Comparison of ENCODE assay signal across 9 cellular contexts in genomic region chr7:80453699-80454340, GRCh38. TPM values are rescaled to one million over a fixed set of nuclear protein-coding genes. Genes with fewer than 3 reads are reported as not detected.
A peak's percentile ranks its signal among the peaks of the same experiment; 100 is the strongest.
DNase-seq lines count a peak whose midpoint lies in the region; ATAC-seq and TF ChIP-seq lines count a peak whose summit lies in the region.
"Had no signal": no experiment of that assay in that cellular context is flagged by ENCODE, and none has a peak within 500 bp of the region (broad histone marks: within the 10 kb centered on the region; RNA-seq: fewer than 3 reads in every experiment).

No MANE protein-coding gene starts in this region.

- no peaks in the 10 kb centered on the region for H3K9me3 ChIP-seq in osteoblast (ENCODE audit: low read depth, low read length)

- H3K4me3 ChIP-seq in osteoblast (ENCODE audit: insufficient read depth, low read length), result no peak overlapping the region

- H4K20me1 ChIP-seq in osteoblast (ENCODE audit: insufficient read depth, low read length), result no peaks in the 10 kb centered on the region

- intact Hi-C loops in posterior cingulate gyrus (cut with DNase I), result loop anchor here (1.0 kb wide), 1 partner anchor 394 kb away; no protein-coding TSS in a partner anchor

- no peaks in the 10 kb centered on the region for H3K79me2 ChIP-seq in osteoblast (ENCODE audit: insufficient read depth, low read length)

- H3K4me2 ChIP-seq in osteoblast (ENCODE audit: insufficient read depth, low read length), result no peak overlapping the region

- H2AFZ ChIP-seq in osteoblast (ENCODE audit: low read length), result no peak overlapping the region

- TF ChIP-seq CTCF in GM12872 (IDR thresholded peaks at IDR 0.05; ENCODE audit: insufficient read depth, low read depth, low read length) (0 out of 3 replicates have a peak, but pooled peaks have one; percentile 6), osteoblast (IDR thresholded peaks at IDR 0.05; ENCODE audit: extremely low read depth, low read depth, low read length) (peak; percentile 61)

- H3K27me3 ChIP-seq in osteoblast (ENCODE audit: insufficient read depth, low read length), result no peaks in the 10 kb centered on the region

- peaks cover 11% of the 10 kb centered on the region for H3K4me1 ChIP-seq in osteoblast (ENCODE audit: insufficient read depth, low read length)

- no peak overlapping the region for H3K27ac ChIP-seq in osteoblast (ENCODE audit: low read depth, low read length)

- H3K36me3 ChIP-seq in osteoblast (ENCODE audit: insufficient read depth, low read length), result no peaks in the 10 kb centered on the region

- no peak for ATAC-seq in GM19035 (IDR thresholded peaks at IDR 0.05; ENCODE audit: unreplicated experiment)

- DNase-seq in NCI-H1694 (lab: John Stamatoyannopoulos, UW) (peak; percentile 45), cerebellum (ENCODE audit: low spot score) (peak; percentile 25), osteoblast (ENCODE audit: insufficient read length, low spot score, missing footprints) (peak; percentile 50), retina (no peak), posterior cingulate gyrus (no peak)
- no peak for DNase-seq in stimulated activated CD4-positive, alpha-beta T cell treated with anti-CD3 and anti-CD28 coated beads, Interleukin-2, amount 100 ng/mL, for 24 hours

RNA-seq across cellular contexts. Expression of gene GNAT3, which starts 58.0 kb away (rescaled TPM):
- total RNA-seq in cerebellum, result 2.1 TPM
- total RNA-seq in osteoblast, result not detected in 2 replicates
- total RNA-seq: mononuclear cell had no signal

Comparison
In these comparisons a context has a peak if more than half of its experiments do, and no peak if none do; other contexts are left out.
1. DNase-seq: peak in NCI-H1694 (single experiment), cerebellum (single experiment) and osteoblast (single experiment); none in retina (single experiment), posterior cingulate gyrus (0 of 10) and stimulated activated CD4-positive, alpha-beta T cell treated with anti-CD3 and anti-CD28 coated beads, Interleukin-2, amount 100 ng/mL, for 24 hours (0 of 2).